1 cellular context compared by ENCODE assay signal in the genomic region with DNA sequence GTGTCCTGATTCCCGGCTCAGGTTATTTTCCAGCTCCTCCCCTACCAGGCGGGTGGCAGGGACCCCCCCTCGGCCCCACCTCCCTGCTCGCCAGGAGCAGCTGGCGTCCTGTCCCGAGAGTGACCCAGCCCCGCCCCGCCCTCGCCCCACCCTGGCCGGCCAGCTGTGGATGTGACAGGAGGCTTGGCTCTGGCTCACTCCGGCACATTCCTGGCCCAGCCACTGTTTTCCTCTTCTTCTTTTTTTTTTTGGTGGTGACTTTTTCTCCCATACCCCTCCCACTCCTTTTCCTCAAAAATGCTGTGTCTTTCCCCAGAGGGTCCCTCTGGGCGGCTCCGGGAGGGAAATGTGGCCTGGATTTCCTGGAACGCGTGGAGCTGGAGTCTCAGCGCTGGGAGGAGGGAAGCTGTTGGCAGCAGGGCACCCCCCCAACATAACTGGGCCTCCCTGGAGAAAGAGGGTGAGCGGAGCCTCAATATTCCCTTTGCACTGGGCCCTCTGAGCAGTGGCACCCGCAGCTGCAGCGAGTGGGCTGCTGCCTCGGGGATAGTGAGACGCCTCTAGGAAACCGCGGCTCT.
A peak's percentile ranks its signal among the peaks of the same experiment; 100 is the strongest.
TF ChIP-seq lines count a peak whose summit lies in the region.

No MANE protein-coding gene starts in this region.

TF ChIP-seq in H1, 55 proteins besides CTCF, POLR2A, EP300 and RAD21:
- TF ChIP-seq TEAD4 (IDR thresholded peaks at IDR 0.05; ENCODE audit: low read depth, low read length) (peak; percentile 49; the same call in 1 of the 2 replicates), SP1 (IDR thresholded peaks at IDR 0.05; ENCODE audit: low read depth, low read length) (peak; percentile 83), SIX5 (IDR thresholded peaks at IDR 0.05; ENCODE audit: low read depth, low read length) (no peak)
